14 cellular contexts compared by ENCODE assay signal in genomic region chr5:123951204-123951977, GRCh38.
DNase-seq lines count a peak whose midpoint lies in the region; ATAC-seq, FAIRE-seq and TF ChIP-seq lines count a peak whose summit lies in the region.
"Had no signal": no experiment of that assay in that cellular context is flagged by ENCODE, and none has a peak within 500 bp of the region (broad histone marks: within the 10 kb centered on the region; RNA-seq: fewer than 3 reads in every experiment).

No MANE protein-coding gene starts in this region.

- peak overlapping the region; percentile 64 for H3K4me2 ChIP-seq in PC-3 (ENCODE audit: low read length)

- H3K9me2 ChIP-seq in PC-3 (replicated peaks; ENCODE audit: low read length) = no peaks in the 10 kb centered on the region

- in situ Hi-C loops in GM13976 (cut with MboI; ENCODE audit: low sequenced_read_pairs, unreplicated experiment) = no loop called here

- H3K79me2 ChIP-seq in PC-3 (ENCODE audit: low read length) = no peaks in the 10 kb centered on the region

- no peaks in the 10 kb centered on the region for H3K4me1 Mint-ChIP-seq in stimulated activated naive B cell treated with anti-CD40 and anti-IgM and Interleukin-4, amounts not matched to agents 10 μg/mL and 1 μg/mL and 100 μg/mL, for 72 hours

- H3K36me3 ChIP-seq in PC-3 (ENCODE audit: low read depth, low read length) (no peaks in the 10 kb centered on the region), kidney (ENCODE audit: control insufficient read depth in 1 of 2, insufficient read depth in 2 of 2, low read length in 2 of 2) (no peaks in the 10 kb centered on the region)

- no peak for TF ChIP-seq CTCF in PC-3 (conservative IDR thresholded peaks at IDR 0.05; ENCODE audit: low read depth, low read length)
- TF ChIP-seq CTCF in epithelial cell of esophagus (IDR thresholded peaks at IDR 0.05; ENCODE audit: insufficient read depth, low read depth, low read length, missing control alignments) = no peak
- no peak for TF ChIP-seq CTCF in retinal pigment epithelial cell (conservative IDR thresholded peaks at IDR 0.05; ENCODE audit: low read depth, low read length)
- TF ChIP-seq CTCF in kidney (IDR thresholded peaks at IDR 0.05; ENCODE audit: borderline replicate concordance, extremely low read depth, insufficient read depth) = no peak
- no peak for TF ChIP-seq CTCF in GM13976 (IDR thresholded peaks at IDR 0.05; ENCODE audit: borderline replicate concordance, control extremely low read depth, extremely low read depth, insufficient read depth, missing control alignments)

- no peaks in the 10 kb centered on the region for H3K36me3 Mint-ChIP-seq in stimulated activated naive B cell treated with anti-CD40 and anti-IgM and Interleukin-4, amounts not matched to agents 10 μg/mL and 1 μg/mL and 100 μg/mL, for 72 hours

- H3K9ac ChIP-seq in PC-3 (ENCODE audit: low read length) (no peak overlapping the region), kidney (ENCODE audit: low read length in 2 of 2) (no peak overlapping the region)

- H3K27ac ChIP-seq in PC-3 (ENCODE audit: low read length) (peak overlapping the region; percentile 41), kidney (ENCODE audit: low read depth in 2 of 2, low read length in 2 of 2) (no peak overlapping the region)

- CTCF ChIA-PET in PC-3 (lab: Charles Lee) = no interaction called here

- DNase-seq in GM04504 (ENCODE audit: low read depth) = peak; percentile 76
- DNase-seq in PC-3 = peak; percentile 86
- DNase-seq in epithelial cell of esophagus (ENCODE audit: low read depth) = peak; percentile 93
- peak; percentile 76 for DNase-seq in retinal pigment epithelial cell (ENCODE audit: low read depth)
- no peak for DNase-seq in kidney
- DNase-seq in GM13976 (ENCODE audit: low spot score) = no peak
- no peak for DNase-seq in activated CD8-positive, alpha-beta memory T cell treated with anti-CD3 and anti-CD28 coated beads, Interleukin-2, amount 50 U/mL, for 48 hours
- no peak for DNase-seq in stimulated activated naive B cell treated with anti-CD40 and anti-IgM and Interleukin-4, amounts not matched to agents 10 μg/mL and 1 μg/mL and 100 μg/mL, for 72 hours
- DNase-seq: cerebellar nuclear complex; mucosa of descending colon; NCI-H1092; NCI-H82; stimulated activated CD4-positive, alpha-beta T cell treated with anti-CD3 and anti-CD28 coated beads, Interleukin-12 subunit alpha, Interleukin-12 subunit beta, amount 100 ng/mL, for 4 hours had no signal

- no peaks in the 10 kb centered on the region for H4K20me1 ChIP-seq in PC-3 (ENCODE audit: low read length)

- H3K9me3 Mint-ChIP-seq in stimulated activated naive B cell treated with anti-CD40 and anti-IgM and Interleukin-4, amounts not matched to agents 10 μg/mL and 1 μg/mL and 100 μg/mL, for 72 hours = peaks cover 0 to 7% of the 10 kb centered on the region in 2 donors

- H3K27me3 Mint-ChIP-seq in stimulated activated naive B cell treated with anti-CD40 and anti-IgM and Interleukin-4, amounts not matched to agents 10 μg/mL and 1 μg/mL and 100 μg/mL, for 72 hours = no peaks in the 10 kb centered on the region

- no peak for FAIRE-seq in kidney (lab: Jason Lieb, UNC)
- FAIRE-seq: TTC549 had no signal

- H3K4me1 ChIP-seq in PC-3 (ENCODE audit: insufficient read depth, low read length) = peaks cover 16% of the 10 kb centered on the region
- H3K4me1 ChIP-seq in kidney (ENCODE audit: control insufficient read depth in 1 of 2, insufficient read depth in 1 of 2, low read depth in 1 of 2, low read length in 2 of 2) = no peaks in the 10 kb centered on the region

- H3K27me3 ChIP-seq in PC-3 (ENCODE audit: low read length) = no peaks in the 10 kb centered on the region

- H3K9me3 ChIP-seq in PC-3 (ENCODE audit: low read length) (no peaks in the 10 kb centered on the region), kidney (ENCODE audit: control insufficient read depth in 1 of 2, low read length in 2 of 2) (no peaks in the 10 kb centered on the region)

- H3K4me3 ChIP-seq in PC-3 (ENCODE audit: low read length) (peak overlapping the region; percentile 41; the same call in 1 of the 2 replicates), epithelial cell of esophagus (ENCODE audit: low read length) (no peak overlapping the region), retinal pigment epithelial cell (ENCODE audit: low read length) (no peak overlapping the region), kidney (ENCODE audit: low read length in 2 of 2) (no peak overlapping the region)
- H3K4me3 ChIP-seq: mucosa of descending colon had no signal

- H3K4me3 Mint-ChIP-seq in stimulated activated naive B cell treated with anti-CD40 and anti-IgM and Interleukin-4, amounts not matched to agents 10 μg/mL and 1 μg/mL and 100 μg/mL, for 72 hours = no peak overlapping the region

- BruUV-seq in PC-3 (replicated peaks; lab: Mats Ljungman, UMichigan) = no TSS peak

- intact Hi-C loops in PC-3 (cut with micrococcal nuclease) (loop anchor here (1.0 to 5.0 kb wide), 4 partner anchors 151 to 789 kb away; no protein-coding TSS in a partner anchor), kidney (cut with DNase I) (no loop called here)

- peak; percentile 93 for ATAC-seq in PC-3
- no peak for ATAC-seq in stimulated activated naive B cell treated with anti-CD40 and anti-IgM and Interleukin-4, amounts not matched to agents 10 μg/mL and 1 μg/mL and 100 μg/mL, for 72 hours (replicated peaks)
- ATAC-seq: mucosa of descending colon had no signal

- POLR2A ChIA-PET in PC-3 (lab: Charles Lee; ENCODE audit: unreplicated experiment) = no interaction called here

- no peak overlapping the region for H3K27ac Mint-ChIP-seq in stimulated activated naive B cell treated with anti-CD40 and anti-IgM and Interleukin-4, amounts not matched to agents 10 μg/mL and 1 μg/mL and 100 μg/mL, for 72 hours

- H2AFZ ChIP-seq in PC-3 (ENCODE audit: low read length) = no peak overlapping the region

- no peaks in the 10 kb centered on the region for H3F3A ChIP-seq in PC-3 (ENCODE audit: low read length, unreplicated experiment)

Comparison
In these comparisons a context has a peak if more than half of its experiments do, and no peak if none do; other contexts are left out.
1. DNase-seq: peak in GM04504 (single experiment), PC-3 (single experiment), epithelial cell of esophagus (single experiment) and retinal pigment epithelial cell (single experiment); none in kidney (single experiment), GM13976 (single experiment), activated CD8-positive, alpha-beta memory T cell treated with anti-CD3 and anti-CD28 coated beads, Interleukin-2, amount 50 U/mL, for 48 hours (single experiment) and stimulated activated naive B cell treated with anti-CD40 and anti-IgM and Interleukin-4, amounts not matched to agents 10 μg/mL and 1 μg/mL and 100 μg/mL, for 72 hours (single experiment).